In genomic region chr5:92748072-92748676, GRCh38 we compare ENCODE assay signal across 37 cellular contexts.
"Had no signal": no experiment of that assay in that cellular context is flagged by ENCODE, and none has a peak within 500 bp of the region (broad histone marks: within the 10 kb centered on the region; RNA-seq: fewer than 3 reads in every experiment).

No MANE protein-coding gene starts in this region.

- H3K36me3 Mint-ChIP-seq: activated naive CD4-positive, alpha-beta T cell treated with anti-CD3 and anti-CD28 coated beads, Interleukin-2, amount 50 U/mL, for 72 hours; brain had no signal

- H3K27me3 Mint-ChIP-seq: activated CD4-positive, alpha-beta T cell treated with anti-CD3 and anti-CD28 coated beads, Interleukin-2, amount 10 ng/mL, durations not matched to agents 24 days and 14 days had no signal

- FAIRE-seq: bronchial epithelial cell, colon, RCC 7860 had no signal

- H3K4me3 Mint-ChIP-seq: activated CD4-positive, alpha-beta T cell treated with anti-CD3 and anti-CD28 coated beads, Interleukin-2, amount 10 ng/mL, durations not matched to agents 24 days and 14 days; activated naive CD4-positive, alpha-beta T cell treated with anti-CD3 and anti-CD28 coated beads for 36 hours; activated T-cell treated with anti-CD3 and anti-CD28 coated beads, Interleukin-2, amount 50 U/mL, for 4 hours; activated T-helper 1 cell treated with anti-CD3 and anti-CD28 coated beads, Interleukin-12 subunit alpha, Interleukin-12 subunit beta, Interleukin-2, Interleukin-4 antibody, amounts not matched to agents 30 ng/mL and 10 ng/mL and 1 ng/mL, durations not matched to agents 14 hours and 24 hours and 36 hours; brain had no signal

- H3K27ac Mint-ChIP-seq: activated CD4-positive, alpha-beta T cell treated with anti-CD3 and anti-CD28 coated beads, Interleukin-2, amount 10 ng/mL, durations not matched to agents 24 days and 14 days; activated naive CD4-positive, alpha-beta T cell treated with anti-CD3 and anti-CD28 coated beads for 36 hours; activated naive CD4-positive, alpha-beta T cell treated with anti-CD3 and anti-CD28 coated beads, Interleukin-2, amount 50 U/mL, for 72 hours; activated T-helper 1 cell treated with anti-CD3 and anti-CD28 coated beads, Interleukin-12 subunit alpha, Interleukin-12 subunit beta, Interleukin-2, Interleukin-4 antibody, amounts not matched to agents 30 ng/mL and 10 ng/mL and 1 ng/mL, durations not matched to agents 14 hours and 24 hours and 36 hours; brain had no signal

- H3K9me3 ChIP-seq: adrenal gland had no signal

- H3K4me1 Mint-ChIP-seq: activated CD4-positive, alpha-beta T cell treated with anti-CD3 and anti-CD28 coated beads, Interleukin-2, amount 10 ng/mL, durations not matched to agents 24 days and 14 days had no signal

- DNase-seq: activated CD4-positive, alpha-beta T cell treated with anti-CD3 and anti-CD28 coated beads, Interleukin-2, amount 10 ng/mL, durations not matched to agents 24 days and 14 days; activated CD4-positive, alpha-beta T cell treated with anti-CD3 and anti-CD28 coated beads, Interleukin-2, amount 50 U/mL, for 4 hours; activated CD4-positive, CD25-positive, alpha-beta regulatory T cell; activated CD8-positive, alpha-beta memory T cell treated with anti-CD3 and anti-CD28 coated beads, Interleukin-2, amount 50 U/mL, for 4 hours; activated gamma-delta T cell treated with Interleukin-2 at 50 U/mL for 16 hours; activated naive CD4-positive, alpha-beta T cell treated with anti-CD3 and anti-CD28 coated beads for 36 hours; activated T-cell treated with anti-CD3 and anti-CD28 coated beads for 4 hours; activated T-cell treated with anti-CD3 and anti-CD28 coated beads, Interleukin-2, amount 50 U/mL, for 4 hours; adrenal gland; caudate nucleus; cerebellar nuclear complex; MM.1S; MV-4-11; NCI-H1092; NCI-H146; NCI-H187; NCI-H2029 treated with DMSO at 0.1 percent for 48 hours; NCI-H2107; NCI-H2171; NCI-H510A; NCI-H526; NCI-H748 treated with DMSO at 0.1 percent for 48 hours; NK-92 treated with Interleukin-12 subunit alpha and Interleukin-12 subunit beta, amount 100 ng/mL, for 24 hours; PC-3; SW 1271; T-helper 1 cell; T-helper 2 cell; T-helper 9 cell had no signal

- H3K27me3 ChIP-seq: adrenal gland had no signal

- H3K4me3 ChIP-seq: adrenal gland had no signal

- H3K36me3 ChIP-seq: adrenal gland had no signal

- H3K4me1 ChIP-seq: adrenal gland had no signal

- H3K9me3 Mint-ChIP-seq: activated CD4-positive, alpha-beta T cell treated with anti-CD3 and anti-CD28 coated beads, Interleukin-2, amount 10 ng/mL, durations not matched to agents 24 days and 14 days; activated naive CD4-positive, alpha-beta T cell treated with anti-CD3 and anti-CD28 coated beads for 36 hours; activated T-cell treated with anti-CD3 and anti-CD28 coated beads, Interleukin-2, amount 50 U/mL, for 4 hours; activated T-helper 1 cell treated with anti-CD3 and anti-CD28 coated beads, Interleukin-12 subunit alpha, Interleukin-12 subunit beta, Interleukin-2, Interleukin-4 antibody, amounts not matched to agents 30 ng/mL and 10 ng/mL and 1 ng/mL, durations not matched to agents 14 hours and 24 hours and 36 hours; brain had no signal

- H3K27ac ChIP-seq: adrenal gland, RWPE1, VCaP had no signal

- ATAC-seq: activated naive CD4-positive, alpha-beta T cell treated with anti-CD3 and anti-CD28 coated beads, Interleukin-2, amount 50 U/mL, for 72 hours; activated T-cell treated with anti-CD3 and anti-CD28 coated beads, Interleukin-2, amount 50 U/mL, for 4 hours; PC-3; Right ventricle myocardium inferior had no signal
